In genomic region chr3:188002626-188003138, GRCh38 we compare ENCODE assay signal across 1 cellular context.
TF ChIP-seq lines count a peak whose summit lies in the region.

No MANE protein-coding gene starts in this region.

TF ChIP-seq in HepG2, 621 proteins besides CTCF, POLR2A, EP300 and RAD21 (continued from another document and continues in another):
- TF ChIP-seq HIC2 (CRISPR knock-in tag; IDR thresholded peaks at IDR 0.05; ENCODE audit: low read depth) (no peak; the same call in 1 of the 2 replicates), JUND (CRISPR knock-in tag; IDR thresholded peaks at IDR 0.05) (peak; percentile 97), ELF3 (CRISPR knock-in tag; IDR thresholded peaks at IDR 0.05) (peak; percentile 87), PHF8 (CRISPR knock-in tag; IDR thresholded peaks at IDR 0.05) (peak; percentile 42; the same call in 1 of the 2 replicates), NCOA1 (CRISPR knock-in tag; IDR thresholded peaks at IDR 0.05) (0 out of 2 replicates have a peak, but pooled peaks have one; percentile 18), NFE2L2 (IDR thresholded peaks at IDR 0.05; ENCODE audit: low read length) (0 out of 2 replicates have a peak, but pooled peaks have one; percentile 22), GFI1 (CRISPR knock-in tag; IDR thresholded peaks at IDR 0.05; ENCODE audit: borderline replicate concordance) (peak; percentile 60; the same call in 1 of the 2 replicates), ETV6 (CRISPR knock-in tag; conservative IDR thresholded peaks at IDR 0.05) (peak; percentile 46; the same call in 1 of the 2 replicates), ZNF629 (CRISPR knock-in tag; conservative IDR thresholded peaks at IDR 0.05) (0 out of 2 replicates have a peak, but pooled peaks have one; percentile 33), BCL6 (CRISPR knock-in tag; IDR thresholded peaks at IDR 0.05) (peak; percentile 99), HNF4A (CRISPR knock-in tag; IDR thresholded peaks at IDR 0.05) (peak; percentile 96), SOX6 (IDR thresholded peaks at IDR 0.05) (no peak), SOX6 (CRISPR knock-in tag; IDR thresholded peaks at IDR 0.05) (peak; percentile 94), HMGXB3 (CRISPR knock-in tag; IDR thresholded peaks at IDR 0.05; ENCODE audit: borderline replicate concordance) (peak; percentile 57; the same call in 1 of the 2 replicates), ARID5B (CRISPR knock-in tag; IDR thresholded peaks at IDR 0.05) (peak; percentile 96), DBP (CRISPR knock-in tag; IDR thresholded peaks at IDR 0.05; ENCODE audit: not compliant biosample characterization) (no peak), ZNF770 (CRISPR knock-in tag; IDR thresholded peaks at IDR 0.05) (0 out of 2 replicates have a peak, but pooled peaks have one; percentile 44), PRMT3 (CRISPR knock-in tag; IDR thresholded peaks at IDR 0.05; ENCODE audit: borderline replicate concordance, low read depth) (0 out of 2 replicates have a peak, but pooled peaks have one; percentile 15), ATF4 (CRISPR knock-in tag; IDR thresholded peaks at IDR 0.05) (peak in 1 of 2 experiments; percentile 49; a peak in 2 of 4 replicates), ZNF331 (CRISPR knock-in tag; IDR thresholded peaks at IDR 0.05) (peak; percentile 73), ZNF761 (CRISPR knock-in tag; conservative IDR thresholded peaks at IDR 0.05) (peak; percentile 76; the same call in 1 of the 2 replicates), ZNF234 (CRISPR knock-in tag; conservative IDR thresholded peaks at IDR 0.05) (no peak), FOSL1 (CRISPR knock-in tag; IDR thresholded peaks at IDR 0.05; ENCODE audit: borderline replicate concordance) (peak; percentile 98), ZNF232 (CRISPR knock-in tag; IDR thresholded peaks at IDR 0.05; ENCODE audit: borderline replicate concordance) (peak; percentile 81; the same call in 1 of the 2 replicates), SOX5 (CRISPR knock-in tag; IDR thresholded peaks at IDR 0.05; ENCODE audit: borderline replicate concordance) (peak; percentile 83), MED13 (CRISPR knock-in tag; IDR thresholded peaks at IDR 0.05) (peak; percentile 95), RCOR2 (CRISPR knock-in tag; IDR thresholded peaks at IDR 0.05) (peak; percentile 54), ZSCAN9 (CRISPR knock-in tag; IDR thresholded peaks at IDR 0.05; ENCODE audit: borderline replicate concordance) (peak; percentile 26; the same call in 1 of the 2 replicates), ZNF121 (CRISPR knock-in tag; IDR thresholded peaks at IDR 0.05) (0 out of 2 replicates have a peak, but pooled peaks have one; percentile 8), ZNF788 (CRISPR knock-in tag; IDR thresholded peaks at IDR 0.05; ENCODE audit: borderline replicate concordance) (0 out of 2 replicates have a peak, but pooled peaks have one; percentile 8), ZNF20 (CRISPR knock-in tag; IDR thresholded peaks at IDR 0.05) (no peak), CHD4 (IDR thresholded peaks at IDR 0.05; ENCODE audit: borderline replicate concordance, low read length) (peak; percentile 90; the same call in 1 of the 2 replicates)
- TF ChIP-seq, protein P1, sequence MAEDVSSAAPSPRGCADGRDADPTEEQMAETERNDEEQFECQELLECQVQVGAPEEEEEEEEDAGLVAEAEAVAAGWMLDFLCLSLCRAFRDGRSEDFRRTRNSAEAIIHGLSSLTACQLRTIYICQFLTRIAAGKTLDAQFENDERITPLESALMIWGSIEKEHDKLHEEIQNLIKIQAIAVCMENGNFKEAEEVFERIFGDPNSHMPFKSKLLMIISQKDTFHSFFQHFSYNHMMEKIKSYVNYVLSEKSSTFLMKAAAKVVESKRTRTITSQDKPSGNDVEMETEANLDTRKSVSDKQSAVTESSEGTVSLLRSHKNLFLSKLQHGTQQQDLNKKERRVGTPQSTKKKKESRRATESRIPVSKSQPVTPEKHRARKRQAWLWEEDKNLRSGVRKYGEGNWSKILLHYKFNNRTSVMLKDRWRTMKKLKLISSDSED (CRISPR knock-in tag; IDR thresholded peaks at IDR 0.05) = no peak
- TF ChIP-seq, protein P2, sequence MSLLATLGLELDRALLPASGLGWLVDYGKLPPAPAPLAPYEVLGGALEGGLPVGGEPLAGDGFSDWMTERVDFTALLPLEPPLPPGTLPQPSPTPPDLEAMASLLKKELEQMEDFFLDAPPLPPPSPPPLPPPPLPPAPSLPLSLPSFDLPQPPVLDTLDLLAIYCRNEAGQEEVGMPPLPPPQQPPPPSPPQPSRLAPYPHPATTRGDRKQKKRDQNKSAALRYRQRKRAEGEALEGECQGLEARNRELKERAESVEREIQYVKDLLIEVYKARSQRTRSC (CRISPR knock-in tag; IDR thresholded peaks at IDR 0.05; ENCODE audit: low read depth) = 0 out of 2 replicates have a peak, but pooled peaks have one; percentile 28
- TF ChIP-seq, protein P3, sequence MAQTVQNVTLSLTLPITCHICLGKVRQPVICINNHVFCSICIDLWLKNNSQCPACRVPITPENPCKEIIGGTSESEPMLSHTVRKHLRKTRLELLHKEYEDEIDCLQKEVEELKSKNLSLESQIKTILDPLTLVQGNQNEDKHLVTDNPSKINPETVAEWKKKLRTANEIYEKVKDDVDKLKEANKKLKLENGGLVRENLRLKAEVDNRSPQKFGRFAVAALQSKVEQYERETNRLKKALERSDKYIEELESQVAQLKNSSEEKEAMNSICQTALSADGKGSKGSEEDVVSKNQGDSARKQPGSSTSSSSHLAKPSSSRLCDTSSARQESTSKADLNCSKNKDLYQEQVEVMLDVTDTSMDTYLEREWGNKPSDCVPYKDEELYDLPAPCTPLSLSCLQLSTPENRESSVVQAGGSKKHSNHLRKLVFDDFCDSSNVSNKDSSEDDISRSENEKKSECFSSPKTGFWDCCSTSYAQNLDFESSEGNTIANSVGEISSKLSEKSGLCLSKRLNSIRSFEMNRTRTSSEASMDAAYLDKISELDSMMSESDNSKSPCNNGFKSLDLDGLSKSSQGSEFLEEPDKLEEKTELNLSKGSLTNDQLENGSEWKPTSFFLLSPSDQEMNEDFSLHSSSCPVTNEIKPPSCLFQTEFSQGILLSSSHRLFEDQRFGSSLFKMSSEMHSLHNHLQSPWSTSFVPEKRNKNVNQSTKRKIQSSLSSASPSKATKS (CRISPR knock-in tag; IDR thresholded peaks at IDR 0.05) = peak; percentile 86; the same call in 1 of the 2 replicates
